Comparison of ENCODE assay signal across 2 cellular contexts in genomic region chr2:186542002-186542401, GRCh38.
TF ChIP-seq lines count a peak whose summit lies in the region.

No MANE protein-coding gene starts in this region.

TF ChIP-seq in Ishikawa, 13 proteins besides CTCF, POLR2A, EP300 and RAD21:
- TF ChIP-seq CEBPB (IDR thresholded peaks at IDR 0.05) (0 out of 2 replicates have a peak, but pooled peaks have one; percentile 16), REST (IDR thresholded peaks at IDR 0.05; ENCODE audit: low read depth) (no peak)
TF ChIP-seq in Ishikawa: peak in this region for 1.

TF ChIP-seq in H1, 55 proteins besides CTCF, POLR2A, EP300 and RAD21:
- TF ChIP-seq CEBPB (IDR thresholded peaks at IDR 0.05; ENCODE audit: low read depth, low read length): peak; percentile 71; the same call in 1 of the 2 replicates
- peak; percentile 49; the same call in 1 of the 2 replicates for TF ChIP-seq ATF3 (IDR thresholded peaks at IDR 0.05; ENCODE audit: insufficient read depth, low read depth, low read length)
- TF ChIP-seq KDM4A (IDR thresholded peaks at IDR 0.05; ENCODE audit: low read depth, low read length, severe bottlenecking): no peak
- no peak for TF ChIP-seq JUN (IDR thresholded peaks at IDR 0.05; ENCODE audit: low read depth, low read length)
